ENCODE assay signal across 8 cellular contexts in genomic region chr18:48923746-48924580, GRCh38. TPM values are rescaled to one million over a fixed set of nuclear protein-coding genes. Genes with fewer than 3 reads are reported as not detected.
DNase-seq lines count a peak whose midpoint lies in the region; ATAC-seq and TF ChIP-seq lines count a peak whose summit lies in the region.

No MANE protein-coding gene starts in this region.

- no peak overlapping the region; the same call in 1 of the 2 replicates for H3K14ac ChIP-seq in H9 (ENCODE audit: insufficient read depth, low read length)

- H3K9me3 Mint-ChIP-seq in H9, result no peaks in the 10 kb centered on the region

- TF ChIP-seq CTCF in AG10803 (conservative IDR thresholded peaks at IDR 0.05; ENCODE audit: low read length) (no peak), H9 (conservative IDR thresholded peaks at IDR 0.05) (no peak), astrocyte of the spinal cord (IDR thresholded peaks at IDR 0.05; ENCODE audit: low read depth, low read length) (no peak)

- H3K4me2 ChIP-seq in H9 (ENCODE audit: insufficient read depth, insufficient read length, low read length), result no peak overlapping the region

- peaks cover 23% of the 10 kb centered on the region in 2 donors for H3K36me3 ChIP-seq in mucosa of rectum (ENCODE audit: control insufficient read depth in 2 of 2, insufficient read depth in 2 of 2, low read length in 2 of 2)

- H4K8ac ChIP-seq in H9 (replicated peaks; ENCODE audit: insufficient read length, low read depth, low read length), result no peak overlapping the region

- H3K23ac ChIP-seq in H9 (ENCODE audit: insufficient read length, low read depth, low read length), result no peak overlapping the region

- peak overlapping the region; percentile 59 to 82 (median 62); a peak in 5 of 7 replicates for H3K27ac Mint-ChIP-seq in H9

- H3K23me2 ChIP-seq in H9 (ENCODE audit: insufficient read length, low read depth, low read length, poor library complexity, severe bottlenecking), result no peaks in the 10 kb centered on the region

- no peak for ATAC-seq in GM18870 (IDR thresholded peaks at IDR 0.05; ENCODE audit: unreplicated experiment)

- no peak overlapping the region for H4K5ac ChIP-seq in H9 (ENCODE audit: insufficient read length, low read depth, low read length)

- no peak overlapping the region for H4K91ac ChIP-seq in H9 (ENCODE audit: insufficient read length, low read depth, low read length)

- DNase-seq in AG10803 (ENCODE audit: low read depth) (peak; percentile 78), H9 (no peak), astrocyte of the spinal cord (ENCODE audit: low read depth, low spot score) (peak; percentile 66), superior temporal gyrus (ENCODE audit: extremely low spot score) (no peak), NCI-H1092 treated with DMSO at 0.1 percent for 48 hours (lab: John Stamatoyannopoulos, UW) (no peak), SIG-M5 treated with dmso at 0.1 percent for 504 hours (lab: John Stamatoyannopoulos, UW; ENCODE audit: unreplicated experiment) (no peak)

- H4K20me1 ChIP-seq in H9 (ENCODE audit: control insufficient read depth, insufficient read depth, insufficient read length), result no peaks in the 10 kb centered on the region

- no peaks in the 10 kb centered on the region for H3K79me1 ChIP-seq in H9 (ENCODE audit: insufficient read depth, low read depth, low read length, poor library complexity, severe bottlenecking)

- H3K27me3 ChIP-seq in H9 (ENCODE audit: insufficient read depth, low read length), result no peaks in the 10 kb centered on the region
- H3K27me3 ChIP-seq in mucosa of rectum (ENCODE audit: control insufficient read depth in 2 of 2, insufficient read depth in 2 of 2, low read length in 2 of 2), result no peaks in the 10 kb centered on the region

- peak overlapping the region in 1 of 2 experiments; percentile 25; a peak in 1 of 5 replicates for H3K4me3 Mint-ChIP-seq in H9

- H3K36me3 Mint-ChIP-seq in H9 (ENCODE audit: insufficient read depth in 1 of 3, low read depth in 3 of 3), result peaks cover 15 to 52% (median 36%) of the 10 kb centered on the region in 3 experiments

- H2AK5ac ChIP-seq in H9 (ENCODE audit: insufficient read length, low read length), result no peak overlapping the region

- H3K4me1 ChIP-seq in H9 (ENCODE audit: insufficient read depth, low read length) (peaks cover 14% of the 10 kb centered on the region), mucosa of rectum (ENCODE audit: control insufficient read depth in 2 of 2, insufficient read depth in 2 of 2, low read length in 2 of 2) (peaks cover 64 to 69% of the 10 kb centered on the region in 2 donors)

- no CpG with 5 or more reads among the region's 14 CpGs for WGBS in H9 (ENCODE audit: extremely low coverage, insufficient read length, low lambda C conversion rate)

- H3K56ac ChIP-seq in H9 (ENCODE audit: insufficient read length, low read depth, low read length), result no peak overlapping the region

- no peaks in the 10 kb centered on the region for H3K9me3 ChIP-seq in H9 (ENCODE audit: control insufficient read depth, low read depth, low read length)
- H3K9me3 ChIP-seq in mucosa of rectum (ENCODE audit: control insufficient read depth in 2 of 2, low read length in 2 of 2), result no peaks in the 10 kb centered on the region

- no peak overlapping the region for H2BK5ac ChIP-seq in H9 (ENCODE audit: insufficient read length, low read length)

- no peak overlapping the region for H2BK20ac ChIP-seq in H9 (ENCODE audit: low read depth, low read length, poor library complexity, severe bottlenecking)

- no peak overlapping the region for H2BK120ac ChIP-seq in H9 (ENCODE audit: low read depth, low read length, poor library complexity, severe bottlenecking)

- H2BK12ac ChIP-seq in H9 (ENCODE audit: insufficient read length, low read depth, low read length), result no peak overlapping the region

- H3K4me1 Mint-ChIP-seq in H9, result peaks cover 57 to 66% of the 10 kb centered on the region in 2 experiments

- no peak overlapping the region for H3K27ac ChIP-seq in H9 (ENCODE audit: insufficient read length, low read depth, low read length)
- peak overlapping the region; percentile 80 to 86 for H3K27ac ChIP-seq in mucosa of rectum (ENCODE audit: low read depth in 2 of 2, low read length in 2 of 2)

- no peak overlapping the region for H3K4ac ChIP-seq in H9 (ENCODE audit: low read depth, low read length)

- H2AFZ ChIP-seq in H9 (ENCODE audit: low read length), result no peak overlapping the region

- H3K79me2 ChIP-seq in H9 (ENCODE audit: insufficient read depth, low read length), result peaks cover 35% of the 10 kb centered on the region; the same call in 1 of the 2 replicates

- no peak overlapping the region for H3T11ph ChIP-seq in H9 (ENCODE audit: low read length)

- H3K9ac ChIP-seq in H9 (ENCODE audit: extremely low read depth, insufficient read length, low read length) (no peak overlapping the region), mucosa of rectum (ENCODE audit: low read depth in 1 of 2, low read length in 2 of 2) (peak overlapping the region in 1 of 2 donors; percentile 54)

- no peaks in the 10 kb centered on the region for H3K27me3 Mint-ChIP-seq in H9 (ENCODE audit: low read depth)

- H2BK15ac ChIP-seq in H9 (ENCODE audit: low read depth, low read length), result no peak overlapping the region

- H3K4me3 ChIP-seq in AG10803 (ENCODE audit: low read length), result no peak overlapping the region
- H3K4me3 ChIP-seq in astrocyte of the spinal cord (ENCODE audit: low read depth, low read length), result no peak overlapping the region
- H3K4me3 ChIP-seq in mucosa of rectum (ENCODE audit: low read length in 2 of 2), result peak overlapping the region in 1 of 2 donors; percentile 41

- in situ Hi-C loops in astrocyte of the spinal cord (cut with HindIII; ENCODE audit: low sequenced_read_pairs), result no loop called here

- H3K18ac ChIP-seq in H9 (ENCODE audit: insufficient read length, low read depth, low read length), result no peak overlapping the region

RNA-seq across cellular contexts. Expression of gene SMAD7, which starts 26.8 kb away (rescaled TPM):
- 27.7 and 29.4 TPM in 2 replicates for total RNA-seq in H9 (2021)

Comparison
In these comparisons a context has a peak if more than half of its experiments do, and no peak if none do; other contexts are left out.
1. DNase-seq: peak in AG10803 (single experiment) and astrocyte of the spinal cord (single experiment); none in H9 (single experiment), superior temporal gyrus (single experiment), NCI-H1092 treated with DMSO at 0.1 percent for 48 hours (single experiment) and SIG-M5 treated with dmso at 0.1 percent for 504 hours (single experiment).